10 cellular contexts compared by ENCODE assay signal in genomic region chr10:64430690-64431323, GRCh38.
A peak's percentile ranks its signal among the peaks of the same experiment; 100 is the strongest.
DNase-seq lines count a peak whose midpoint lies in the region; ATAC-seq and TF ChIP-seq lines count a peak whose summit lies in the region.
"Had no signal": no experiment of that assay in that cellular context is flagged by ENCODE, and none has a peak within 500 bp of the region (broad histone marks: within the 10 kb centered on the region; RNA-seq: fewer than 3 reads in every experiment).

No MANE protein-coding gene starts in this region.

- H3K4me1 Mint-ChIP-seq in nephron = no peaks in the 10 kb centered on the region

- no peaks in the 10 kb centered on the region for H3K27me3 Mint-ChIP-seq in nephron (ENCODE audit: low read depth)
- H3K27me3 Mint-ChIP-seq: effector memory CD8-positive, alpha-beta T cell had no signal

- ATAC-seq in HG03280 (IDR thresholded peaks at IDR 0.05; ENCODE audit: unreplicated experiment) (no peak), GM21619 (IDR thresholded peaks at IDR 0.05; ENCODE audit: unreplicated experiment) (no peak)
- ATAC-seq: effector memory CD8-positive, alpha-beta T cell had no signal

- H3K36me3 ChIP-seq in MG63 (no peaks in the 10 kb centered on the region), esophagus squamous epithelium (no peaks in the 10 kb centered on the region)

- 13 to 33% methylated on average over 2 of the region's 2 CpGs for WGBS in esophagus squamous epithelium, 2 donors

- no peak overlapping the region for H3K27ac ChIP-seq in esophagus squamous epithelium

- DNase-seq in G401 (ENCODE audit: low spot score) (peak; percentile 19), MG63 (peak; percentile 7), choroid plexus epithelial cell (ENCODE audit: low read depth) (peak; percentile 0), posterior vena cava (ENCODE audit: low spot score) (no peak), esophagus squamous epithelium (lab: John Stamatoyannopoulos, UW) (no peak)
- DNase-seq: activated CD4-positive, alpha-beta T cell treated with anti-CD3 and anti-CD28 coated beads for 4 hours; effector memory CD8-positive, alpha-beta T cell had no signal

- H3K9me3 ChIP-seq in MG63 (no peaks in the 10 kb centered on the region), esophagus squamous epithelium (no peaks in the 10 kb centered on the region)

- no peak overlapping the region for H3K4me3 ChIP-seq in MG63
- H3K4me3 ChIP-seq in choroid plexus epithelial cell (ENCODE audit: low read depth, low read length) = no peak overlapping the region
- H3K4me3 ChIP-seq in esophagus squamous epithelium = no peak overlapping the region

- peaks cover 3% of the 10 kb centered on the region for H3K9me3 Mint-ChIP-seq in nephron
- H3K9me3 Mint-ChIP-seq: effector memory CD8-positive, alpha-beta T cell had no signal

- no peaks in the 10 kb centered on the region for H3K36me3 Mint-ChIP-seq in nephron (ENCODE audit: low read depth)

- in situ Hi-C loops in G401 (cut with HindIII; ENCODE audit: low sequenced_read_pairs) = no loop called here

- no peak for TF ChIP-seq POLR2A in esophagus squamous epithelium (IDR thresholded peaks at IDR 0.05)

- no peaks in the 10 kb centered on the region for H3K4me1 ChIP-seq in esophagus squamous epithelium

- no peak overlapping the region for H3K4me3 Mint-ChIP-seq in nephron
- H3K4me3 Mint-ChIP-seq: effector memory CD8-positive, alpha-beta T cell had no signal

- TF ChIP-seq CTCF in choroid plexus epithelial cell (conservative IDR thresholded peaks at IDR 0.05; ENCODE audit: low read depth, low read length) = no peak
- peak in 2 of 3 experiments; percentile 34 to 48 for TF ChIP-seq CTCF in nephron (IDR thresholded peaks at IDR 0.05; ENCODE audit: unreplicated experiment in 3 of 3)
- no peak for TF ChIP-seq CTCF in esophagus squamous epithelium (IDR thresholded peaks at IDR 0.05)

- H3K27me3 ChIP-seq in MG63 (no peaks in the 10 kb centered on the region), esophagus squamous epithelium (no peaks in the 10 kb centered on the region)

- intact Hi-C loops in posterior vena cava (cut with DNase I) (no loop called here), esophagus squamous epithelium (cut with DNase I) (no loop called here)

- no peak overlapping the region for H3K27ac Mint-ChIP-seq in nephron
- H3K27ac Mint-ChIP-seq: effector memory CD8-positive, alpha-beta T cell had no signal

Comparison
In these comparisons a context has a peak if more than half of its experiments do, and no peak if none do; other contexts are left out.
1. DNase-seq: peak in G401 (single experiment), MG63 (single experiment) and choroid plexus epithelial cell (single experiment); none in posterior vena cava (single experiment) and esophagus squamous epithelium (single experiment).
2. CTCF ChIP-seq: peak in nephron (2 of 3); none in choroid plexus epithelial cell (single experiment) and esophagus squamous epithelium (0 of 6).